Comparison of ENCODE assay signal across 25 cellular contexts in genomic region chr11:73655686-73656085, GRCh38. TPM values are rescaled to one million over a fixed set of nuclear protein-coding genes. Genes with fewer than 3 reads are reported as not detected.
"Had no signal": no experiment of that assay in that cellular context is flagged by ENCODE, and none has a peak within 500 bp of the region (broad histone marks: within the 10 kb centered on the region; RNA-seq: fewer than 3 reads in every experiment).

No MANE protein-coding gene starts in this region.

- H3K4me1 Mint-ChIP-seq: activated B cell treated with CpG ODN at 0.5 μM for 24 hours; activated CD8-positive, alpha-beta memory T cell treated with anti-CD3 and anti-CD28 coated beads, Interleukin-2, amount 10 ng/mL, durations not matched to agents 7 days and 5 days; central memory CD8-positive, alpha-beta T cell had no signal

- ATAC-seq: activated CD8-positive, alpha-beta memory T cell treated with anti-CD3 and anti-CD28 coated beads, Interleukin-2, amount 10 ng/mL, durations not matched to agents 7 days and 5 days; activated CD8-positive, alpha-beta T cell treated with anti-CD3 and anti-CD28 coated beads, Interleukin-2, amount 10 ng/mL, durations not matched to agents 7 days and 5 days; heart right ventricle; left lung; mucosa of descending colon; natural killer cell treated with Interleukin-12 subunit alpha and Interleukin-12 subunit beta and Interleukin-15 and Interleukin-18, amount 100 ng/mL, for 72 hours; psoas muscle; stimulated activated naive B cell treated with anti-CD40 and anti-IgM and Interleukin-4, amounts not matched to agents 10 μg/mL and 1 μg/mL and 100 μg/mL, for 72 hours had no signal

- H3K36me3 Mint-ChIP-seq: activated CD8-positive, alpha-beta memory T cell treated with anti-CD3 and anti-CD28 coated beads, Interleukin-2, amount 10 ng/mL, durations not matched to agents 7 days and 5 days; natural killer cell treated with Interleukin-12 subunit alpha and Interleukin-12 subunit beta and Interleukin-15 and Interleukin-18, amount 100 ng/mL, for 72 hours; stimulated activated naive B cell treated with anti-CD40 and anti-IgM and Interleukin-4, amounts not matched to agents 10 μg/mL and 1 μg/mL and 100 μg/mL, for 72 hours had no signal

- H3K4me3 Mint-ChIP-seq: activated B cell treated with CpG ODN at 0.5 μM for 24 hours; activated CD8-positive, alpha-beta memory T cell treated with anti-CD3 and anti-CD28 coated beads, Interleukin-2, amount 10 ng/mL, durations not matched to agents 7 days and 5 days; activated CD8-positive, alpha-beta T cell treated with anti-CD3 and anti-CD28 coated beads, Interleukin-2, amount 10 ng/mL, durations not matched to agents 7 days and 5 days; activated naive CD4-positive, alpha-beta T cell treated with anti-CD3 and anti-CD28 coated beads for 36 hours; central memory CD8-positive, alpha-beta T cell; dendritic cell treated with granulocyte-macrophage colony-stimulating factor and Interleukin-4, amounts not matched to agents 40 ng/mL and 50 ng/mL, for 4 days; natural killer cell treated with Interleukin-12 subunit alpha and Interleukin-12 subunit beta and Interleukin-15 and Interleukin-18, amount 100 ng/mL, for 72 hours; stimulated activated naive B cell treated with anti-CD40 and anti-IgM and Interleukin-4, amounts not matched to agents 10 μg/mL and 1 μg/mL and 100 μg/mL, for 72 hours; T-helper 2 cell treated with Interferon-gamma antibody and Interleukin-4, amounts not matched to agents 5 μg/mL and 100 μg/mL, for 36 hours had no signal

- H3K9me3 Mint-ChIP-seq: activated B cell treated with CpG ODN at 0.5 μM for 24 hours; activated naive CD4-positive, alpha-beta T cell treated with anti-CD3 and anti-CD28 coated beads for 36 hours; central memory CD8-positive, alpha-beta T cell; dendritic cell treated with granulocyte-macrophage colony-stimulating factor and Interleukin-4, amounts not matched to agents 40 ng/mL and 50 ng/mL, for 4 days; natural killer cell treated with Interleukin-12 subunit alpha and Interleukin-12 subunit beta and Interleukin-15 and Interleukin-18, amount 100 ng/mL, for 72 hours; stimulated activated naive B cell treated with anti-CD40 and anti-IgM and Interleukin-4, amounts not matched to agents 10 μg/mL and 1 μg/mL and 100 μg/mL, for 72 hours; T-helper 2 cell treated with Interferon-gamma antibody and Interleukin-4, amounts not matched to agents 5 μg/mL and 100 μg/mL, for 36 hours had no signal

- H3K27me3 Mint-ChIP-seq: activated B cell treated with CpG ODN at 0.5 μM for 24 hours; activated CD8-positive, alpha-beta memory T cell treated with anti-CD3 and anti-CD28 coated beads, Interleukin-2, amount 10 ng/mL, durations not matched to agents 7 days and 5 days; central memory CD8-positive, alpha-beta T cell had no signal

- H3K27ac Mint-ChIP-seq: activated B cell treated with CpG ODN at 0.5 μM for 24 hours; activated CD8-positive, alpha-beta memory T cell treated with anti-CD3 and anti-CD28 coated beads, Interleukin-2, amount 10 ng/mL, durations not matched to agents 7 days and 5 days; activated CD8-positive, alpha-beta T cell treated with anti-CD3 and anti-CD28 coated beads, Interleukin-2, amount 10 ng/mL, durations not matched to agents 7 days and 5 days; activated naive CD4-positive, alpha-beta T cell treated with anti-CD3 and anti-CD28 coated beads for 36 hours; dendritic cell treated with granulocyte-macrophage colony-stimulating factor and Interleukin-4, amounts not matched to agents 40 ng/mL and 50 ng/mL, for 4 days; natural killer cell treated with Interleukin-12 subunit alpha and Interleukin-12 subunit beta and Interleukin-15 and Interleukin-18, amount 100 ng/mL, for 72 hours; stimulated activated naive B cell treated with anti-CD40 and anti-IgM and Interleukin-4, amounts not matched to agents 10 μg/mL and 1 μg/mL and 100 μg/mL, for 72 hours; T-helper 2 cell treated with Interferon-gamma antibody and Interleukin-4, amounts not matched to agents 5 μg/mL and 100 μg/mL, for 36 hours had no signal

- DNase-seq: activated B cell treated with CpG ODN at 0.5 μM for 24 hours; activated CD8-positive, alpha-beta memory T cell treated with anti-CD3 and anti-CD28 coated beads, Interleukin-2, amount 10 ng/mL, durations not matched to agents 7 days and 5 days; activated CD8-positive, alpha-beta T cell treated with anti-CD3 and anti-CD28 coated beads, Interleukin-2, amount 10 ng/mL, durations not matched to agents 7 days and 5 days; activated effector memory CD4-positive, alpha-beta T cell treated with anti-CD3 and anti-CD28 coated beads, Interleukin-2, amount 50 U/mL, for 16 hours; activated naive CD4-positive, alpha-beta T cell treated with anti-CD3 and anti-CD28 coated beads for 36 hours; anterior cingulate cortex; effector CD4-positive, alpha-beta T cell; esophagus squamous epithelium; foreskin melanocyte; heart right ventricle; kidney glomerular epithelial cell; left lung; mesendoderm; mucosa of descending colon; psoas muscle; stimulated activated CD4-positive, alpha-beta T cell treated with anti-CD3 and anti-CD28 coated beads, Interleukin-15, amount 100 ng/mL, for 24 hours; stimulated activated CD4-positive, alpha-beta T cell treated with anti-CD3 and anti-CD28 coated beads, Interleukin-2, amount 100 ng/mL, for 24 hours; stimulated activated naive B cell treated with anti-CD40 and anti-IgM and Interleukin-4, amounts not matched to agents 10 μg/mL and 1 μg/mL and 100 μg/mL, for 72 hours; trophoblast cell; uterus had no signal

RNA-seq across cellular contexts. Expression of gene PLEKHB1, which starts 9.3 kb away (rescaled TPM):
- total RNA-seq: bronchial epithelial cell had no signal
